ENCODE assay signal across 1 cellular context in genomic region chr21:40846057-40846456, GRCh38.
TF ChIP-seq lines count a peak whose summit lies in the region.

No MANE protein-coding gene starts in this region.

TF ChIP-seq in GM23338, 12 proteins besides CTCF, POLR2A, EP300 and RAD21 (continued from another document):
- TF ChIP-seq EZH2phosphoT487 (IDR thresholded peaks at IDR 0.05; ENCODE audit: unreplicated experiment) (no peak), ZNF114 (CRISPR knock-in tag; IDR thresholded peaks at IDR 0.05) (no peak), ZNF462 (CRISPR knock-in tag; IDR thresholded peaks at IDR 0.05) (no peak), STAT1 (IDR thresholded peaks at IDR 0.05; ENCODE audit: unreplicated experiment) (no peak)
TF ChIP-seq in GM23338: peak in this region for 0.
